Comparison of ENCODE assay signal across 1 cellular context in genomic region chr4:8390604-8391003, GRCh38.
TF ChIP-seq lines count a peak whose summit lies in the region.

No MANE protein-coding gene starts in this region.

TF ChIP-seq in H1, 55 proteins besides CTCF, POLR2A, EP300 and RAD21:
- TF ChIP-seq RFX5 (IDR thresholded peaks at IDR 0.05; ENCODE audit: borderline replicate concordance, low read depth, low read length) (no peak), GABPA (IDR thresholded peaks at IDR 0.05; ENCODE audit: borderline replicate concordance, insufficient read depth, low read length) (no peak), RNF2 (IDR thresholded peaks at IDR 0.05; ENCODE audit: borderline replicate concordance, low read depth, low read length, missing control alignments, poor library complexity, severe bottlenecking) (no peak), HDAC2 (IDR thresholded peaks at IDR 0.05; ENCODE audit: borderline replicate concordance in 1 of 2, low read depth in 2 of 2, low read length in 2 of 2) (no peak), CREB1 (IDR thresholded peaks at IDR 0.05) (no peak), SIN3A (conservative IDR thresholded peaks at IDR 0.05 in 1 of 2, IDR thresholded peaks at IDR 0.05 in 1 of 2; ENCODE audit: low read depth in 1 of 2, low read length in 2 of 2) (no peak), SIRT6 (IDR thresholded peaks at IDR 0.05; ENCODE audit: low read length) (no peak), SP4 (IDR thresholded peaks at IDR 0.05; ENCODE audit: low read length) (no peak), NRF1 (IDR thresholded peaks at IDR 0.05; ENCODE audit: low read depth, low read length) (no peak), SIX5 (IDR thresholded peaks at IDR 0.05; ENCODE audit: low read depth, low read length) (no peak), CHD2 (IDR thresholded peaks at IDR 0.05; ENCODE audit: low read length) (no peak), CBX5 (IDR thresholded peaks at IDR 0.05; ENCODE audit: low read depth, low read length) (no peak), CEBPB (IDR thresholded peaks at IDR 0.05; ENCODE audit: low read depth, low read length) (no peak)
